In genomic region chr12:40622246-40622838, GRCh38 we compare ENCODE assay signal across 8 cellular contexts.
A peak's percentile ranks its signal among the peaks of the same experiment; 100 is the strongest.
DNase-seq lines count a peak whose midpoint lies in the region; ATAC-seq, FAIRE-seq and TF ChIP-seq lines count a peak whose summit lies in the region.

No MANE protein-coding gene starts in this region.

- intact Hi-C loops in colonic mucosa (cut with DNase I), result loop anchor here (2.0 kb wide), 1 partner anchor 298 kb away; no protein-coding TSS in a partner anchor
- intact Hi-C loops in lower leg skin (cut with DNase I; ENCODE audit: low total_unique reads), result no loop called here

- ATAC-seq in A549 (peak; percentile 70 to 92; a peak in 4 of 6 replicates), thoracic aorta (ENCODE audit: insufficient number of reproducible peaks, low FRiP score, low read depth) (no peak), GM19397 (IDR thresholded peaks at IDR 0.05; ENCODE audit: unreplicated experiment) (no peak)

- WGBS in A549 (ENCODE audit: missing lambda C conversion rate), result 35% methylated on average over 3 of the region's 3 CpGs
- 49 to 50% methylated on average over 3 of the region's 3 CpGs for WGBS in lower leg skin, 2 donors

- no peak overlapping the region for H3K4me3 ChIP-seq in A549
- no peak overlapping the region for H3K4me3 ChIP-seq in colonic mucosa
- no peak overlapping the region for H3K4me3 ChIP-seq in lower leg skin (ENCODE audit: low read depth, poor library complexity, severe bottlenecking)
- no peak overlapping the region for H3K4me3 ChIP-seq in thoracic aorta

- H3K27ac ChIP-seq in A549 (peak overlapping the region; percentile 23 to 79; a peak in 4 of 6 replicates), colonic mucosa (no peak overlapping the region), thoracic aorta (no peak overlapping the region)

- POLR2A ChIA-PET in A549 (lab: Yijun Ruan, JAX) (no interaction called here), GM10248 (lab: Yijun Ruan, JAX) (no interaction called here)

- peak; percentile 93 to 98 for TF ChIP-seq RAD21 in A549 (conservative IDR thresholded peaks at IDR 0.05 in 1 of 2, IDR thresholded peaks at IDR 0.05 in 1 of 2)

- H3K9me3 ChIP-seq in A549 (no peaks in the 10 kb centered on the region), colonic mucosa (no peaks in the 10 kb centered on the region), thoracic aorta (no peaks in the 10 kb centered on the region)

- H3K4me1 ChIP-seq in A549 (peaks cover 19% of the 10 kb centered on the region), colonic mucosa (no peaks in the 10 kb centered on the region), thoracic aorta (ENCODE audit: control insufficient read depth in 1 of 2, low read depth in 2 of 2) (no peaks in the 10 kb centered on the region)

- CTCF ChIA-PET in A549 (lab: Yijun Ruan, JAX), result interaction anchor here (0.8 to 2.5 kb wide), 8 partner anchors 21 to 323 kb away, joined by 3 to 15 read pairs (median 4); no protein-coding TSS in a partner anchor
- CTCF ChIA-PET in GM10248 (lab: Yijun Ruan, JAX), result interaction anchor here (1.2 to 1.6 kb wide), 4 partner anchors 10 to 144 kb away, joined by 3 to 6 read pairs (median 4); no protein-coding TSS in a partner anchor

- H3K27me3 ChIP-seq in colonic mucosa, result no peaks in the 10 kb centered on the region
- no peaks in the 10 kb centered on the region for H3K27me3 ChIP-seq in thoracic aorta (replicated peaks; ENCODE audit: insufficient read depth)

- H3K36me3 ChIP-seq in colonic mucosa, result no peaks in the 10 kb centered on the region
- no peaks in the 10 kb centered on the region for H3K36me3 ChIP-seq in thoracic aorta

- TF ChIP-seq CTCF in A549 (IDR thresholded peaks at IDR 0.05), result peak; percentile 94
- TF ChIP-seq CTCF in GM10248 (IDR thresholded peaks at IDR 0.05; ENCODE audit: control extremely low read depth, extremely low read depth, low read depth, missing control alignments), result peak; percentile 76
- TF ChIP-seq CTCF in colonic mucosa (IDR thresholded peaks at IDR 0.05), result peak; percentile 55
- TF ChIP-seq CTCF in lower leg skin (IDR thresholded peaks at IDR 0.05), result no peak
- peak; percentile 66 for TF ChIP-seq CTCF in thoracic aorta (IDR thresholded peaks at IDR 0.05)

- DNase-seq in A549 (ENCODE audit: low read depth in 1 of 2, low spot score in 1 of 2) (peak; percentile 35 to 86), GM10248 (ENCODE audit: extremely low spot score) (peak; percentile 45), HPDE6-E6E7 (ENCODE audit: extremely low spot score) (peak; percentile 11), OCI-M1 (lab: John Stamatoyannopoulos, UW) (peak; percentile 79), colonic mucosa (peak; percentile 45), lower leg skin (ENCODE audit: low spot score in 2 of 2) (peak; percentile 55 to 90), thoracic aorta (ENCODE audit: low spot score) (peak; percentile 8)

- no peak for TF ChIP-seq EP300 in A549 (IDR thresholded peaks at IDR 0.05)

- H3K4me2 ChIP-seq in A549, result peak overlapping the region; percentile 11; the same call in 1 of the 3 replicates

- TF ChIP-seq POLR2A in A549 (IDR thresholded peaks at IDR 0.05; ENCODE audit: low read length), result no peak
- TF ChIP-seq POLR2A in lower leg skin (IDR thresholded peaks at IDR 0.05), result no peak

- no peak overlapping the region for H3K9ac ChIP-seq in colonic mucosa (ENCODE audit: low read depth in 2 of 2, low read length in 2 of 2)

- peak; percentile 67 for FAIRE-seq in A549 (lab: Jason Lieb, UNC)

TF ChIP-seq in A549, 52 proteins besides CTCF, POLR2A, EP300 and RAD21:
- TF ChIP-seq EHMT2 (IDR thresholded peaks at IDR 0.05; ENCODE audit: low read depth) (no peak), SMC3 (IDR thresholded peaks at IDR 0.05) (peak; percentile 96)

Comparison
In these comparisons a context has a peak if more than half of its experiments do, and no peak if none do; other contexts are left out.
1. ATAC-seq: peak in A549 (2 of 2); none in thoracic aorta (single experiment) and GM19397 (single experiment).
2. DNase-seq: peak in every context shown above with its lines; median percentile 79 in OCI-M1; 72 in lower leg skin; 60 in A549; 45 in GM10248; 45 in colonic mucosa; 11 in HPDE6-E6E7; 8 in thoracic aorta.
3. H3K27ac ChIP-seq: peak in A549 (2 of 2); none in colonic mucosa (single experiment) and thoracic aorta (0 of 2).
4. CTCF ChIP-seq: peak in A549 (single experiment), GM10248 (single experiment), colonic mucosa (single experiment) and thoracic aorta (single experiment); none in lower leg skin (0 of 3).